8 cellular contexts compared by ENCODE assay signal in the genomic region with DNA sequence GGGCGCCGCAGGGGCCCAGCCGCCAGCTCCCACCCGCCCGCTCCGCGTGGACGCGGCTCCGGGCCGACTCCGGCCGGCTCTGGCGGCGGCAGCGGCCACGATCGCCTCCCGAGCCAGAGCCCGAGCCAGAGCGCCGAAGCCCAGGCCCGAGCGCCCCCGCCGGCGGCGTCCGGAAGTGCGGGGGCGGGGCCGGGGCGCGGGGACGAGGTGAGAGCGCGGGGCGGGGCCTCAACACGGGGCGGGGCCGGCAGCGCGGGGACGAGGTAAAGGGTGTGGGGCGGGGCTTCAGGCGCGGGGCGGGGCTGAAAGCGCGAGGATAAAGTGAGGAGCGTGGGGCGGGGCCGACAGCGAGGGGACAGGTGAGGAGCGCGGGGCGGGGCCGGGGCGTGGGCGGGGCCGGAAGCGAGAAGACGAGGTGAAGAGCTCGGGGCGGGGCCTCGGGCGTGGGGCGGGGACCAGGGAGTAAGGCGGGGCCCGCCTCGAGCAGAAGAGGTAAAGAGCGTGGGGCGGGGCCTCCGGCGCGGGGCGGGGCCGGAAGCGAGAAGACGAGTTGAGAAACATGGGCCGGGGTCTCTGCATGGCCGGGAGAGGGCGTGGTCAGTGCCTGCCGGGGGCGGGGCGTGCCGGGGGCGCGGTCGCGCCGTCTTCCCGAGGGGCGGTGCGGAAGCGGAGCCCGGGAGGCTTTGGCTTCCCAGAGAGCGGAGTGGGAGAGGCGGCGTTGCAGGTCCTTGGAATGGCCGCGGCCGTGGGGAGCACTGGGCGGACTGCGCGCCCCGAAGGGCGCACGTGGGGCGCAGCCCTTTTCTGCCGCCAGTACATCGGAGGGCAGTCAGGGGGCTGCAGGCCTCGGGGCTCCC.
DNase-seq lines count a peak whose midpoint lies in the region; ATAC-seq and TF ChIP-seq lines count a peak whose summit lies in the region.

Gene AXIN1 (minus strand): TSS at position 177 of the 857 bp plus-strand sequence. CDS start 5,698 bp downstream, outside the sequence.

- CTCF ChIA-PET in AG04449 (lab: Yijun Ruan, JAX), result interaction anchor here (0.6 to 1.8 kb wide), 12 partner anchors 10 to 280 kb away, joined by 3 to 14 read pairs (median 3); partner anchors contain the start of genes LUC7L and RHBDF1

- no peak for DNase-seq in AG04449 (ENCODE audit: low read depth, low spot score)
- peak; percentile 88 to 97 for DNase-seq in NCI-H446 (lab: John Stamatoyannopoulos, UW)
- DNase-seq in activated CD4-positive, CD25-positive, alpha-beta regulatory T cell treated with anti-CD3 and anti-CD28 coated beads, Interleukin-2, amount 50 U/mL, for 16 hours (ENCODE audit: low read depth, low spot score), result peak; percentile 100
- DNase-seq in central memory CD4-positive, alpha-beta T cell, result peak; percentile 98
- peak; percentile 92 for DNase-seq in iris pigment epithelial cell (ENCODE audit: low read depth)
- DNase-seq in stimulated activated CD4-positive, alpha-beta T cell treated with anti-CD3 and anti-CD28 coated beads, Interleukin-12 subunit alpha, Interleukin-12 subunit beta, amount 100 ng/mL, for 24 hours (ENCODE audit: low read depth in 2 of 2), result peak; percentile 100

- H3K4me3 ChIP-seq in AG04449 (ENCODE audit: low read depth, low read length), result peak within 1 kb of the TSS; percentile 73

- ATAC-seq in GM18909 (IDR thresholded peaks at IDR 0.05; ENCODE audit: poor library complexity, unreplicated experiment) (peak; percentile 67), HG03196 (IDR thresholded peaks at IDR 0.05; ENCODE audit: unreplicated experiment) (peak; percentile 39)

- POLR2A ChIA-PET in AG04449 (lab: Yijun Ruan, JAX), result no interaction called here

- peak; percentile 52 for TF ChIP-seq CTCF in AG04449 (IDR thresholded peaks at IDR 0.05; ENCODE audit: insufficient read depth, low read length, missing control alignments)
